In the genomic region with DNA sequence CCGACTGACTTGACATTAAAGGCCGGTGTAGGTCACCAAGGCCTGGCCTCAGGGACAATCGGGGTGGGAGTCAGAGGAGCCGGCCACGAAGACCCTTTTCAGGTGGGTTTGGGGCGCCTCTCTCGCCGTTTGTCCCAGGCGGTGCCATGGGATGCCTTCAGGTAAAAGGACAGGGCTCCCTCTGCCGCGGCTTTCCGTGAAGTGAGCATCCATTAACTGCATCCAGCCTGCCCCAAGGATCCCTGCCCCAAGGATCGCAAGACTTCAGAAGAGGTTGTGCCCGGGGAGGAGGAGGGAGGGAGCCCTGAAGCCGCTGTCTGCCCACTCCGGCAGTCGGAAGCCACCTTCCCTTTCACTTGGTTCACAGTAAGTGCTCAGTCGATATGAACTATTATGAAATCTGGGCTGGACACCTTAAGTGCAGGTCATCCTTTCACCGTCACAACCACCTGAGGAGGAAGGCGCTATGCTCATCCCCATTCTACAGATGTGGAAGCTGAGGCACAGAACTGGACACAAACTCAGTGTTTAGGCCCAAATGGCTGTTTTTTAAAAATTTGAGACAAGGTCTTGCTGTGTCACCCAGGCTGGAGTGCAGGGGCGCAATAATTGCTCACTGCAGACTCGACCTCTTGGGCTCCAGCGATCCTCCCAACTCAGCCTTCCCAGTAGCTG, we compare ENCODE assay signal across 23 cellular contexts. TPM values are rescaled to one million over a fixed set of nuclear protein-coding genes. Genes with fewer than 3 reads are reported as not detected.
DNase-seq lines count a peak whose midpoint lies in the region; ATAC-seq, FAIRE-seq and TF ChIP-seq lines count a peak whose summit lies in the region.
"Had no signal": no experiment of that assay in that cellular context is flagged by ENCODE, and none has a peak within 500 bp of the region (broad histone marks: within the 10 kb centered on the region; RNA-seq: fewer than 3 reads in every experiment).

No MANE protein-coding gene starts in this region.

- no peak overlapping the region for H2AFZ ChIP-seq in HepG2 (ENCODE audit: low read length)
- H2AFZ ChIP-seq in neural progenitor cell (replicated peaks), result no peak overlapping the region
- H2AFZ ChIP-seq in SK-N-SH (ENCODE audit: low read depth), result no peak overlapping the region

- no peaks in the 10 kb centered on the region for H3K36me3 Mint-ChIP-seq in neural progenitor cell
- H3K36me3 Mint-ChIP-seq: CD14-positive monocyte had no signal

- FAIRE-seq in HepG2 (lab: Jason Lieb, UNC), result no peak
- no peak for FAIRE-seq in GM19239 (lab: Jason Lieb, UNC)
- FAIRE-seq: A204.1, D721Med, GM12878 had no signal

- BruUV-seq in HepG2 (replicated peaks; lab: Mats Ljungman, UMichigan), result no TSS peak

- no peak for TF ChIP-seq POLR2A in HepG2 (IDR thresholded peaks at IDR 0.05; ENCODE audit: insufficient read depth in 1 of 2, low read depth in 2 of 2, low read length in 2 of 2)

- TF ChIP-seq EP300 in HepG2 (IDR thresholded peaks at IDR 0.05; ENCODE audit: low read depth in 2 of 2, low read length in 2 of 2) (no peak), HepG2 (CRISPR knock-in tag; IDR thresholded peaks at IDR 0.05; ENCODE audit: borderline replicate concordance) (no peak), SK-N-SH (IDR thresholded peaks at IDR 0.05; ENCODE audit: borderline replicate concordance in 1 of 2, low read depth in 1 of 2, low read length in 1 of 2) (no peak)

- no peak overlapping the region for H3K27ac ChIP-seq in BLaER1 treated with 17β-estradiol and CSF1 and Interleukin-3, amounts not matched to agents 10 nM and 100 nM
- H3K27ac ChIP-seq in dorsolateral prefrontal cortex, result no peak overlapping the region
- no peak overlapping the region for H3K27ac ChIP-seq in HepG2 (ENCODE audit: extremely low read length, insufficient read depth, low read length)
- no peak overlapping the region for H3K27ac ChIP-seq in neural progenitor cell
- H3K27ac ChIP-seq in SK-N-SH (ENCODE audit: low read depth in 2 of 2, low read length in 1 of 2), result no peak overlapping the region
- H3K27ac ChIP-seq: 22Rv1, BLaER1 had no signal

- 62% methylated on average over 18 of the region's 23 CpGs for WGBS in HepG2 (ENCODE audit: low lambda C conversion rate)
- 92% methylated on average over 22 of the region's 23 CpGs for WGBS in SK-N-SH (ENCODE audit: low lambda C conversion rate)

- TF ChIP-seq CTCF in dorsolateral prefrontal cortex (IDR thresholded peaks at IDR 0.05 in 54 of 56, conservative IDR thresholded peaks at IDR 0.05 in 2 of 56; ENCODE audit: low read depth in 1 of 56, partially characterized antibody in 56 of 56) (no peak), HepG2 (CRISPR knock-in tag; IDR thresholded peaks at IDR 0.05) (no peak), neural progenitor cell (IDR thresholded peaks at IDR 0.05) (no peak), SK-N-SH (IDR thresholded peaks at IDR 0.05) (no peak)

- H3K27me3 ChIP-seq in BLaER1 treated with 17β-estradiol and CSF1 and Interleukin-3, amounts not matched to agents 10 nM and 100 nM, result no peaks in the 10 kb centered on the region
- H3K27me3 ChIP-seq in dorsolateral prefrontal cortex (peaks cover 0 to 30% (median 0%) of the 10 kb centered on the region in 45 donors), HepG2 (ENCODE audit: control insufficient read depth in 1 of 2, insufficient read depth in 2 of 2, low read length in 2 of 2) (peaks cover 0 to 5% of the 10 kb centered on the region in 2 experiments; a peak in 3 of 5 replicates), neural progenitor cell (no peaks in the 10 kb centered on the region), SK-N-SH (ENCODE audit: insufficient read depth) (no peaks in the 10 kb centered on the region)
- H3K27me3 ChIP-seq: BLaER1 had no signal

- in situ Hi-C loops in HepG2 (cut with HindIII; ENCODE audit: extremely low pct_ligation_motif_present, low pct_unique_long_range_greater_than_20kb), result no loop called here

- peak overlapping the region; percentile 14 for H3K27ac Mint-ChIP-seq in neural progenitor cell
- H3K27ac Mint-ChIP-seq: B cell; CD4-positive, alpha-beta T cell; CD8-positive, alpha-beta memory T cell; H9 had no signal

- peaks cover 4% of the 10 kb centered on the region for H3F3A ChIP-seq in neural progenitor cell (ENCODE audit: low read depth)
- H3F3A ChIP-seq in SK-N-SH (replicated peaks; ENCODE audit: insufficient read depth), result no peaks in the 10 kb centered on the region

- intact Hi-C loops in dorsolateral prefrontal cortex (cut with DNase I), result no loop called here
- intact Hi-C loops in HepG2 (cut with micrococcal nuclease; ENCODE audit: unreplicated experiment), result no loop called here

- H3K27me3 Mint-ChIP-seq in neural progenitor cell (ENCODE audit: insufficient read depth, low read depth), result peaks cover 7% of the 10 kb centered on the region

- H3K9ac ChIP-seq in BLaER1 treated with 17β-estradiol and CSF1 and Interleukin-3, amounts not matched to agents 10 nM and 100 nM, result no peak overlapping the region
- H3K9ac ChIP-seq in HepG2 (ENCODE audit: insufficient read depth, low read depth, low read length), result no peak overlapping the region
- no peak overlapping the region for H3K9ac ChIP-seq in neural progenitor cell
- no peak overlapping the region for H3K9ac ChIP-seq in SK-N-SH
- H3K9ac ChIP-seq: BLaER1 had no signal

- H3K79me2 ChIP-seq in HepG2 (ENCODE audit: insufficient read depth, low read length) (no peaks in the 10 kb centered on the region), neural progenitor cell (ENCODE audit: low read depth) (no peaks in the 10 kb centered on the region), SK-N-SH (ENCODE audit: insufficient read depth) (no peaks in the 10 kb centered on the region)

- CTCF ChIA-PET in HepG2 (lab: Yijun Ruan, JAX; ENCODE audit: low intra/inter-chr PET ratio, low total read pairs), result no interaction called here
- CTCF ChIA-PET in SK-N-SH (lab: Yijun Ruan, JAX), result no interaction called here

- no peak for ATAC-seq in HepG2
- ATAC-seq: GM12878 had no signal

- H3K4me1 ChIP-seq in BLaER1 treated with 17β-estradiol and CSF1 and Interleukin-3, amounts not matched to agents 10 nM and 100 nM, result peaks cover 15 to 45% (median 24%) of the 10 kb centered on the region in 10 experiments
- peaks cover 8% of the 10 kb centered on the region; the same call in 1 of the 2 replicates for H3K4me1 ChIP-seq in HepG2 (ENCODE audit: insufficient read depth, low read length)
- peaks cover 5% of the 10 kb centered on the region for H3K4me1 ChIP-seq in neural progenitor cell
- no peaks in the 10 kb centered on the region; a peak in 1 of 4 replicates for H3K4me1 ChIP-seq in SK-N-SH (ENCODE audit: control insufficient read depth in 1 of 2, insufficient read depth in 2 of 2, low read depth in 1 of 2, low read length in 1 of 2)

- no peak for TF ChIP-seq RAD21 in HepG2 (CRISPR knock-in tag; IDR thresholded peaks at IDR 0.05)
- TF ChIP-seq RAD21 in SK-N-SH (IDR thresholded peaks at IDR 0.05; ENCODE audit: low read length), result no peak

- POLR2A ChIA-PET in HepG2 (lab: Yijun Ruan, JAX) (no interaction called here), SK-N-SH (lab: Yijun Ruan, JAX) (no interaction called here)

- H3K4me1 Mint-ChIP-seq in neural progenitor cell, result peaks cover 3% of the 10 kb centered on the region
- H3K4me1 Mint-ChIP-seq: B cell; CD8-positive, alpha-beta memory T cell had no signal

- no peaks in the 10 kb centered on the region for H3K9me2 ChIP-seq in SK-N-SH

- DNase-seq in dorsolateral prefrontal cortex (no peak), HepG2 (ENCODE audit: low spot score) (no peak), neural progenitor cell (ENCODE audit: low spot score) (no peak), GM19239 (ENCODE audit: insufficient read length, low spot score) (no peak), NCI-H526 (lab: John Stamatoyannopoulos, UW) (no peak), SK-N-SH (no peak)
- DNase-seq: CD4-positive, alpha-beta T cell; CD8-positive, alpha-beta memory T cell; DMS 273 treated with DMSO at 0.1 percent for 48 hours; DMS79; EL; GDM1; GOT3; H9 had no signal

- H3K4me2 ChIP-seq in BLaER1 treated with 17β-estradiol and CSF1 and Interleukin-3, amounts not matched to agents 10 nM and 100 nM, result peak overlapping the region in 8 of 11 experiments; percentile 41 to 93 (median 76); a peak in 13 of 22 replicates
- H3K4me2 ChIP-seq in HepG2 (ENCODE audit: low read depth, low read length), result no peak overlapping the region
- no peak overlapping the region for H3K4me2 ChIP-seq in neural progenitor cell
- H3K4me2 ChIP-seq in SK-N-SH, result no peak overlapping the region

- peaks cover 0 to 6% (median 0%) of the 10 kb centered on the region in 11 experiments; a peak in 2 of 22 replicates for H4K20me1 ChIP-seq in BLaER1 treated with 17β-estradiol and CSF1 and Interleukin-3, amounts not matched to agents 10 nM and 100 nM
- H4K20me1 ChIP-seq in HepG2 (ENCODE audit: insufficient read depth, low read length), result no peaks in the 10 kb centered on the region
- H4K20me1 ChIP-seq in neural progenitor cell (ENCODE audit: low read depth), result no peaks in the 10 kb centered on the region
- no peaks in the 10 kb centered on the region for H4K20me1 ChIP-seq in SK-N-SH (ENCODE audit: insufficient read depth)
- H4K20me1 ChIP-seq: BLaER1 had no signal

- no peak overlapping the region for H3K4me3 Mint-ChIP-seq in neural progenitor cell
- H3K4me3 Mint-ChIP-seq: B cell; CD4-positive, alpha-beta T cell; CD8-positive, alpha-beta memory T cell; H9 had no signal

- no peaks in the 10 kb centered on the region for H3K9me3 Mint-ChIP-seq in neural progenitor cell
- H3K9me3 Mint-ChIP-seq: CD14-positive monocyte; CD4-positive, alpha-beta T cell; CD8-positive, alpha-beta memory T cell; H9 had no signal

- no peaks in the 10 kb centered on the region for H3K9me3 ChIP-seq in BLaER1 treated with 17β-estradiol and CSF1 and Interleukin-3, amounts not matched to agents 10 nM and 100 nM (replicated peaks in 1 of 11)
- no peaks in the 10 kb centered on the region for H3K9me3 ChIP-seq in HepG2 (ENCODE audit: low read length)
- no peaks in the 10 kb centered on the region for H3K9me3 ChIP-seq in neural progenitor cell (ENCODE audit: low read depth)
- H3K9me3 ChIP-seq in SK-N-SH, result no peaks in the 10 kb centered on the region
- H3K9me3 ChIP-seq: BLaER1 had no signal

- no peak overlapping the region for H3K4me3 ChIP-seq in BLaER1 treated with 17β-estradiol and CSF1 and Interleukin-3, amounts not matched to agents 10 nM and 100 nM
- H3K4me3 ChIP-seq in dorsolateral prefrontal cortex (peak overlapping the region in 39 of 59 donors; percentile 4 to 55 (median 35)), HepG2 (replicated peaks in 1 of 3; ENCODE audit: insufficient read depth in 1 of 3, low read depth in 2 of 3, low read length in 3 of 3) (no peak overlapping the region), neural progenitor cell (no peak overlapping the region), SK-N-SH (ENCODE audit: low read depth in 2 of 2, low read length in 1 of 2) (no peak overlapping the region)
- H3K4me3 ChIP-seq: BLaER1, GM12878 had no signal

- no peaks in the 10 kb centered on the region for H3K36me3 ChIP-seq in BLaER1 treated with 17β-estradiol and CSF1 and Interleukin-3, amounts not matched to agents 10 nM and 100 nM
- no peaks in the 10 kb centered on the region for H3K36me3 ChIP-seq in HepG2 (replicated peaks in 1 of 2; ENCODE audit: control insufficient read depth in 1 of 2, insufficient read depth in 2 of 2, low read length in 2 of 2)
- H3K36me3 ChIP-seq in neural progenitor cell, result no peaks in the 10 kb centered on the region
- no peaks in the 10 kb centered on the region for H3K36me3 ChIP-seq in SK-N-SH (replicated peaks in 1 of 2; ENCODE audit: control insufficient read depth in 1 of 2, insufficient read depth in 2 of 2, low read length in 1 of 2)
- H3K36me3 ChIP-seq: BLaER1 had no signal

RNA-seq across cellular contexts. Expression of a gene that starts 1.0 kb away (rescaled TPM):
- total RNA-seq in dorsolateral prefrontal cortex (10 to 100 TPM in 43 of 120 experiments, 1 to 10 TPM in 77; 1.1 to 58.5 (median 7.4) TPM), HepG2 (2016; rRNA removed; fragmentation: Illumina TruSeq; extraction: Trizol) (not detected in 2 replicates), neural progenitor cell (ENCODE audit: low replicate concordance) (0.74 TPM in 1 of 2 replicates, not detected in the other)
- not detected in 2 replicates for total RNA-seq in HepG2 (2016; cell fraction: cytosol; rRNA removed; fragmentation: Illumina TruSeq; extraction: Trizol; ENCODE audit: low read depth)
- not detected in 2 replicates for total RNA-seq in HepG2 (2016; cell fraction: insoluble cytoplasmic fraction; rRNA removed; fragmentation: Illumina TruSeq; extraction: Trizol)
- total RNA-seq in HepG2 (2016; cell fraction: membrane; rRNA removed; fragmentation: Illumina TruSeq; extraction: Trizol), result not detected in 2 replicates
- not detected in 2 replicates for total RNA-seq in HepG2 (2016; cell fraction: nucleus; rRNA removed; fragmentation: Illumina TruSeq; extraction: Trizol)
- polyA plus RNA-seq in HepG2 (2011; rRNA removed) (not detected in 2 replicates), SK-N-SH (2012; rRNA removed) (0.08 and 0.10 TPM in 2 replicates)
- polyA plus RNA-seq in HepG2 (2011; cell fraction: cytosol; rRNA removed), result not detected in 2 replicates
- not detected in 2 replicates for polyA plus RNA-seq in HepG2 (2011; cell fraction: nucleus; rRNA removed)
- not detected in 2 replicates for polyA plus RNA-seq in HepG2 (2012)
- polyA plus RNA-seq in HepG2 (2016; cell fraction: cytosol; fragmentation: Illumina TruSeq; extraction: Trizol; ENCODE audit: low read depth), result not detected in 2 replicates
- not detected in 2 replicates for polyA plus RNA-seq in HepG2 (2016; cell fraction: insoluble cytoplasmic fraction; fragmentation: Illumina TruSeq; extraction: Trizol; ENCODE audit: low read depth)
- not detected in 2 replicates for polyA plus RNA-seq in HepG2 (2016; cell fraction: membrane; fragmentation: Illumina TruSeq; extraction: Trizol; ENCODE audit: low read depth)
- not detected in 2 replicates for polyA plus RNA-seq in HepG2 (2016; cell fraction: nucleus; fragmentation: Illumina TruSeq; extraction: Trizol; ENCODE audit: insufficient read depth, low read depth)
- polyA minus RNA-seq in HepG2 (2011; rRNA and poly(A)+ RNA removed; ENCODE audit: low replicate concordance), result not detected in 2 replicates
- polyA minus RNA-seq in HepG2 (2011; cell fraction: cytosol; rRNA and poly(A)+ RNA removed), result not detected in 2 replicates
- polyA minus RNA-seq in HepG2 (2011; cell fraction: nucleus; rRNA and poly(A)+ RNA removed), result not detected in 2 replicates
- 0.03 and 0.06 TPM in 2 replicates for polyA plus RNA-seq in SK-N-SH (2012; cell fraction: cytosol; rRNA removed)
- polyA plus RNA-seq in SK-N-SH (2012; cell fraction: nucleus; rRNA removed), result 0.04 and 0.10 TPM in 2 replicates
- total RNA-seq: B cell; CD4-positive, alpha-beta T cell; H9 had no signal
- polyA plus RNA-seq: AG04450; CD8-positive, alpha-beta memory T cell; GM12878 had no signal

RNA-seq across cellular contexts. Expression of a gene that starts 19.5 kb away (rescaled TPM):
- 10 to 100 TPM in 20 of 120 experiments, 1 to 10 TPM in 100; 2.7 to 21.9 (median 7.0) TPM for total RNA-seq in dorsolateral prefrontal cortex
- total RNA-seq in HepG2 (2016; rRNA removed; fragmentation: Illumina TruSeq; extraction: Trizol), result 1.2 and 1.3 TPM in 2 replicates
- total RNA-seq in HepG2 (2016; cell fraction: cytosol; rRNA removed; fragmentation: Illumina TruSeq; extraction: Trizol; ENCODE audit: low read depth), result 0.79 and 1.7 TPM in 2 replicates
- 1.2 and 1.7 TPM in 2 replicates for total RNA-seq in HepG2 (2016; cell fraction: insoluble cytoplasmic fraction; rRNA removed; fragmentation: Illumina TruSeq; extraction: Trizol)
- total RNA-seq in HepG2 (2016; cell fraction: membrane; rRNA removed; fragmentation: Illumina TruSeq; extraction: Trizol), result 1.1 and 2.0 TPM in 2 replicates
- 1.4 and 2.0 TPM in 2 replicates for total RNA-seq in HepG2 (2016; cell fraction: nucleus; rRNA removed; fragmentation: Illumina TruSeq; extraction: Trizol)
- polyA plus RNA-seq in HepG2 (2011; rRNA removed), result 1.7 and 2.9 TPM in 2 replicates
- polyA plus RNA-seq in HepG2 (2011; cell fraction: cytosol; rRNA removed), result 1.9 and 3.2 TPM in 2 replicates
- 1.6 and 2.0 TPM in 2 replicates for polyA plus RNA-seq in HepG2 (2011; cell fraction: nucleus; rRNA removed)
- polyA plus RNA-seq in HepG2 (2012), result 0.92 and 1.3 TPM in 2 replicates
- polyA plus RNA-seq in HepG2 (2016; cell fraction: cytosol; fragmentation: Illumina TruSeq; extraction: Trizol; ENCODE audit: low read depth), result 1.1 and 1.5 TPM in 2 replicates
- polyA plus RNA-seq in HepG2 (2016; cell fraction: insoluble cytoplasmic fraction; fragmentation: Illumina TruSeq; extraction: Trizol; ENCODE audit: low read depth), result 2.4 and 3.5 TPM in 2 replicates
- 0.64 and 0.90 TPM in 2 replicates for polyA plus RNA-seq in HepG2 (2016; cell fraction: membrane; fragmentation: Illumina TruSeq; extraction: Trizol; ENCODE audit: low read depth)
- 1.9 and 2.9 TPM in 2 replicates for polyA plus RNA-seq in HepG2 (2016; cell fraction: nucleus; fragmentation: Illumina TruSeq; extraction: Trizol; ENCODE audit: insufficient read depth, low read depth)
- polyA minus RNA-seq in HepG2 (2011; rRNA and poly(A)+ RNA removed; ENCODE audit: low replicate concordance), result 1.1 and 6.5 TPM in 2 replicates
- 0.99 and 1.4 TPM in 2 replicates for polyA minus RNA-seq in HepG2 (2011; cell fraction: cytosol; rRNA and poly(A)+ RNA removed)
- 1.5 TPM in 2 replicates for polyA minus RNA-seq in HepG2 (2011; cell fraction: nucleus; rRNA and poly(A)+ RNA removed)
- total RNA-seq in neural progenitor cell (ENCODE audit: low replicate concordance), result 3.1 and 3.5 TPM in 2 replicates
- polyA plus RNA-seq in SK-N-SH (2012; rRNA removed), result 32.4 and 33.7 TPM in 2 replicates
- 16.7 and 24.6 TPM in 2 replicates for polyA plus RNA-seq in SK-N-SH (2012; cell fraction: cytosol; rRNA removed)
- 28.1 and 36.0 TPM in 2 replicates for polyA plus RNA-seq in SK-N-SH (2012; cell fraction: nucleus; rRNA removed)
- polyA plus RNA-seq: CD8-positive, alpha-beta memory T cell had no signal

RNA-seq across cellular contexts. Expression of a gene that starts 44.3 kb away (rescaled TPM):
- total RNA-seq in dorsolateral prefrontal cortex, result 10 to 100 TPM; 37.6 to 72.7 (median 54.3) TPM
- 5.5 and 8.5 TPM in 2 replicates for total RNA-seq in HepG2 (2016; rRNA removed; fragmentation: Illumina TruSeq; extraction: Trizol)
- 0.81 and 0.88 TPM in 2 replicates for total RNA-seq in HepG2 (2016; cell fraction: cytosol; rRNA removed; fragmentation: Illumina TruSeq; extraction: Trizol; ENCODE audit: low read depth)
- total RNA-seq in HepG2 (2016; cell fraction: insoluble cytoplasmic fraction; rRNA removed; fragmentation: Illumina TruSeq; extraction: Trizol), result 7.0 and 7.8 TPM in 2 replicates
- total RNA-seq in HepG2 (2016; cell fraction: membrane; rRNA removed; fragmentation: Illumina TruSeq; extraction: Trizol), result 2.5 and 3.2 TPM in 2 replicates
- 15.0 and 17.9 TPM in 2 replicates for total RNA-seq in HepG2 (2016; cell fraction: nucleus; rRNA removed; fragmentation: Illumina TruSeq; extraction: Trizol)
- 6.7 and 9.2 TPM in 2 replicates for polyA plus RNA-seq in HepG2 (2011; rRNA removed)
- 8.0 and 9.7 TPM in 2 replicates for polyA plus RNA-seq in HepG2 (2011; cell fraction: cytosol; rRNA removed)
- 11.1 and 13.1 TPM in 2 replicates for polyA plus RNA-seq in HepG2 (2011; cell fraction: nucleus; rRNA removed)
- polyA plus RNA-seq in HepG2 (2012), result 10.7 and 11.6 TPM in 2 replicates
- 1.7 and 1.8 TPM in 2 replicates for polyA plus RNA-seq in HepG2 (2016; cell fraction: cytosol; fragmentation: Illumina TruSeq; extraction: Trizol; ENCODE audit: low read depth)
- polyA plus RNA-seq in HepG2 (2016; cell fraction: insoluble cytoplasmic fraction; fragmentation: Illumina TruSeq; extraction: Trizol; ENCODE audit: low read depth), result 7.6 and 10.5 TPM in 2 replicates
- polyA plus RNA-seq in HepG2 (2016; cell fraction: membrane; fragmentation: Illumina TruSeq; extraction: Trizol; ENCODE audit: low read depth), result 2.6 and 3.9 TPM in 2 replicates
- 33.1 and 37.0 TPM in 2 replicates for polyA plus RNA-seq in HepG2 (2016; cell fraction: nucleus; fragmentation: Illumina TruSeq; extraction: Trizol; ENCODE audit: insufficient read depth, low read depth)
- polyA minus RNA-seq in HepG2 (2011; rRNA and poly(A)+ RNA removed; ENCODE audit: low replicate concordance), result 12.2 and 26.0 TPM in 2 replicates
- polyA minus RNA-seq in HepG2 (2011; cell fraction: cytosol; rRNA and poly(A)+ RNA removed), result 14.8 and 15.8 TPM in 2 replicates
- polyA minus RNA-seq in HepG2 (2011; cell fraction: nucleus; rRNA and poly(A)+ RNA removed), result 5.7 and 7.3 TPM in 2 replicates
- 4.9 and 12.0 TPM in 2 replicates for total RNA-seq in neural progenitor cell (ENCODE audit: low replicate concordance)
- 12.1 and 15.2 TPM in 2 replicates for polyA plus RNA-seq in SK-N-SH (2012; rRNA removed)
- 12.0 and 14.6 TPM in 2 replicates for polyA plus RNA-seq in SK-N-SH (2012; cell fraction: cytosol; rRNA removed)
- 17.4 and 19.8 TPM in 2 replicates for polyA plus RNA-seq in SK-N-SH (2012; cell fraction: nucleus; rRNA removed)

Comparison
In these comparisons a context has a peak if more than half of its experiments do, and no peak if none do; other contexts are left out.
1. H3K4me2 ChIP-seq: peak in BLaER1 treated with 17β-estradiol and CSF1 and Interleukin-3, amounts not matched to agents 10 nM and 100 nM (8 of 11); none in HepG2 (single experiment), neural progenitor cell (single experiment) and SK-N-SH (single experiment).
2. H3K4me3 ChIP-seq: peak in dorsolateral prefrontal cortex (39 of 59); none in BLaER1 treated with 17β-estradiol and CSF1 and Interleukin-3, amounts not matched to agents 10 nM and 100 nM (0 of 10), HepG2 (0 of 3), neural progenitor cell (single experiment) and SK-N-SH (0 of 2).